1 cellular context compared by ENCODE assay signal in the genomic region with DNA sequence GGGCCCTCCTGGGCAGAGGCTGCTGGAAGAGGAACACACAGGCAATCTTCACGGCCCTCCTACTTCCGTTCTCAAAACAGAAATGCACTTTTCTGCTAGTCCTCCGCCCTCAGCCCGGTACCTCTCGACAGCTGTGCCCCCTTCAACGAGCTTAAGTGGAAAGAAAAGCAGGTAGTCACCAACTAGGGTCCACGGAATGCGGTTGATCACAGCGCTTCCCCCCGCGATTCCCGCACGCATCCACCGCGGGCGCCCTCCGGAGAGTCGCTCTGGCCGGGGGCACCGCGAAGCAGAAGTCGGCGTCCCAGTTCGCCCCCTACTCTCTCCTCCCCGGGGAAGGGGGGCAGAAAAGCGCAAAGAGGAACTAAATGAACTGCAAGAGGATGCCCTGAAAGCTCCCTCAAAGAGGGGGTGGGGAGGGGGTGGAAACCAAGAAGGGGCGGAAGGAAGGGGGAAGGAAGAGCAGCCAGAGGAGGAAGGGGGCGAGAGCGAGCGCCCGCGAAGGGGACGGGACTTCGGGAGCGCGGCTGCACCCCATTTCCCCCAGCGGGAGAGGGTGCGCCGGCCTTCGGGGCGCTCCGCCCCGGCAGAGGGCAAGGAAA.
TF ChIP-seq lines count a peak whose summit lies in the region.

No MANE protein-coding gene starts in this region.

TF ChIP-seq in GM12878, 131 proteins besides CTCF, POLR2A, EP300 and RAD21 (continued from another document):
- TF ChIP-seq, protein P1, sequence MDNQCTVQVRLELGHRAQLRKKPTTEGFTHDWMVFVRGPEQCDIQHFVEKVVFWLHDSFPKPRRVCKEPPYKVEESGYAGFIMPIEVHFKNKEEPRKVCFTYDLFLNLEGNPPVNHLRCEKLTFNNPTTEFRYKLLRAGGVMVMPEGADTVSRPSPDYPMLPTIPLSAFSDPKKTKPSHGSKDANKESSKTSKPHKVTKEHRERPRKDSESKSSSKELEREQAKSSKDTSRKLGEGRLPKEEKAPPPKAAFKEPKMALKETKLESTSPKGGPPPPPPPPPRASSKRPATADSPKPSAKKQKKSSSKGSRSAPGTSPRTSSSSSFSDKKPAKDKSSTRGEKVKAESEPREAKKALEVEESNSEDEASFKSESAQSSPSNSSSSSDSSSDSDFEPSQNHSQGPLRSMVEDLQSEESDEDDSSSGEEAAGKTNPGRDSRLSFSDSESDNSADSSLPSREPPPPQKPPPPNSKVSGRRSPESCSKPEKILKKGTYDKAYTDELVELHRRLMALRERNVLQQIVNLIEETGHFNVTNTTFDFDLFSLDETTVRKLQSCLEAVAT (IDR thresholded peaks at IDR 0.05), result 0 out of 2 replicates have a peak, but pooled peaks have one; percentile 41
- TF ChIP-seq MTA2 (IDR thresholded peaks at IDR 0.05; ENCODE audit: low read depth), result no peak
- TF ChIP-seq NFIC (IDR thresholded peaks at IDR 0.05; ENCODE audit: low read depth, low read length), result no peak
- 0 out of 2 replicates have a peak, but pooled peaks have one; percentile 23 for TF ChIP-seq NBN (IDR thresholded peaks at IDR 0.05)
- TF ChIP-seq, protein P2, sequence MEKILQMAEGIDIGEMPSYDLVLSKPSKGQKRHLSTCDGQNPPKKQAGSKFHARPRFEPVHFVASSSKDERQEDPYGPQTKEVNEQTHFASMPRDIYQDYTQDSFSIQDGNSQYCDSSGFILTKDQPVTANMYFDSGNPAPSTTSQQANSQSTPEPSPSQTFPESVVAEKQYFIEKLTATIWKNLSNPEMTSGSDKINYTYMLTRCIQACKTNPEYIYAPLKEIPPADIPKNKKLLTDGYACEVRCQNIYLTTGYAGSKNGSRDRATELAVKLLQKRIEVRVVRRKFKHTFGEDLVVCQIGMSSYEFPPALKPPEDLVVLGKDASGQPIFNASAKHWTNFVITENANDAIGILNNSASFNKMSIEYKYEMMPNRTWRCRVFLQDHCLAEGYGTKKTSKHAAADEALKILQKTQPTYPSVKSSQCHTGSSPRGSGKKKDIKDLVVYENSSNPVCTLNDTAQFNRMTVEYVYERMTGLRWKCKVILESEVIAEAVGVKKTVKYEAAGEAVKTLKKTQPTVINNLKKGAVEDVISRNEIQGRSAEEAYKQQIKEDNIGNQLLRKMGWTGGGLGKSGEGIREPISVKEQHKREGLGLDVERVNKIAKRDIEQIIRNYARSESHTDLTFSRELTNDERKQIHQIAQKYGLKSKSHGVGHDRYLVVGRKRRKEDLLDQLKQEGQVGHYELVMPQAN (conservative IDR thresholded peaks at IDR 0.05), result peak; percentile 30; the same call in 1 of the 2 replicates
- TF ChIP-seq ETV6 (conservative IDR thresholded peaks at IDR 0.05 in 1 of 2, IDR thresholded peaks at IDR 0.05 in 1 of 2; ENCODE audit: borderline replicate concordance in 1 of 2, low read depth in 1 of 2), result peak in 1 of 2 experiments; percentile 58; a peak in 2 of 4 replicates
- no peak for TF ChIP-seq SUPT20H (IDR thresholded peaks at IDR 0.05; ENCODE audit: borderline replicate concordance, control insufficient read depth, low read depth, low read length)
- 0 out of 2 replicates have a peak, but pooled peaks have one; percentile 13 for TF ChIP-seq SMARCA5 (IDR thresholded peaks at IDR 0.05)
- 0 out of 2 replicates have a peak, but pooled peaks have one; percentile 29 for TF ChIP-seq TCF12 (IDR thresholded peaks at IDR 0.05; ENCODE audit: low read depth, low read length)
- TF ChIP-seq, protein P3, sequence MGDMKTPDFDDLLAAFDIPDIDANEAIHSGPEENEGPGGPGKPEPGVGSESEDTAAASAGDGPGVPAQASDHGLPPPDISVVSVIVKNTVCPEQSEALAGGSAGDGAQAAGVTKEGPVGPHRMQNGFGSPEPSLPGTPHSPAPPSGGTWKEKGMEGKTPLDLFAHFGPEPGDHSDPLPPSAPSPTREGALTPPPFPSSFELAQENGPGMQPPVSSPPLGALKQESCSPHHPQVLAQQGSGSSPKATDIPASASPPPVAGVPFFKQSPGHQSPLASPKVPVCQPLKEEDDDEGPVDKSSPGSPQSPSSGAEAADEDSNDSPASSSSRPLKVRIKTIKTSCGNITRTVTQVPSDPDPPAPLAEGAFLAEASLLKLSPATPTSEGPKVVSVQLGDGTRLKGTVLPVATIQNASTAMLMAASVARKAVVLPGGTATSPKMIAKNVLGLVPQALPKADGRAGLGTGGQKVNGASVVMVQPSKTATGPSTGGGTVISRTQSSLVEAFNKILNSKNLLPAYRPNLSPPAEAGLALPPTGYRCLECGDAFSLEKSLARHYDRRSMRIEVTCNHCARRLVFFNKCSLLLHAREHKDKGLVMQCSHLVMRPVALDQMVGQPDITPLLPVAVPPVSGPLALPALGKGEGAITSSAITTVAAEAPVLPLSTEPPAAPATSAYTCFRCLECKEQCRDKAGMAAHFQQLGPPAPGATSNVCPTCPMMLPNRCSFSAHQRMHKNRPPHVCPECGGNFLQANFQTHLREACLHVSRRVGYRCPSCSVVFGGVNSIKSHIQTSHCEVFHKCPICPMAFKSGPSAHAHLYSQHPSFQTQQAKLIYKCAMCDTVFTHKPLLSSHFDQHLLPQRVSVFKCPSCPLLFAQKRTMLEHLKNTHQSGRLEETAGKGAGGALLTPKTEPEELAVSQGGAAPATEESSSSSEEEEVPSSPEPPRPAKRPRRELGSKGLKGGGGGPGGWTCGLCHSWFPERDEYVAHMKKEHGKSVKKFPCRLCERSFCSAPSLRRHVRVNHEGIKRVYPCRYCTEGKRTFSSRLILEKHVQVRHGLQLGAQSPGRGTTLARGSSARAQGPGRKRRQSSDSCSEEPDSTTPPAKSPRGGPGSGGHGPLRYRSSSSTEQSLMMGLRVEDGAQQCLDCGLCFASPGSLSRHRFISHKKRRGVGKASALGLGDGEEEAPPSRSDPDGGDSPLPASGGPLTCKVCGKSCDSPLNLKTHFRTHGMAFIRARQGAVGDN (IDR thresholded peaks at IDR 0.05), result no peak
- TF ChIP-seq SPI1 (IDR thresholded peaks at IDR 0.05; ENCODE audit: borderline replicate concordance, insufficient read depth, low read depth, low read length), result peak; percentile 18; the same call in 1 of the 2 replicates
TF ChIP-seq in GM12878: peak in this region for 9.
